In the genomic region with DNA sequence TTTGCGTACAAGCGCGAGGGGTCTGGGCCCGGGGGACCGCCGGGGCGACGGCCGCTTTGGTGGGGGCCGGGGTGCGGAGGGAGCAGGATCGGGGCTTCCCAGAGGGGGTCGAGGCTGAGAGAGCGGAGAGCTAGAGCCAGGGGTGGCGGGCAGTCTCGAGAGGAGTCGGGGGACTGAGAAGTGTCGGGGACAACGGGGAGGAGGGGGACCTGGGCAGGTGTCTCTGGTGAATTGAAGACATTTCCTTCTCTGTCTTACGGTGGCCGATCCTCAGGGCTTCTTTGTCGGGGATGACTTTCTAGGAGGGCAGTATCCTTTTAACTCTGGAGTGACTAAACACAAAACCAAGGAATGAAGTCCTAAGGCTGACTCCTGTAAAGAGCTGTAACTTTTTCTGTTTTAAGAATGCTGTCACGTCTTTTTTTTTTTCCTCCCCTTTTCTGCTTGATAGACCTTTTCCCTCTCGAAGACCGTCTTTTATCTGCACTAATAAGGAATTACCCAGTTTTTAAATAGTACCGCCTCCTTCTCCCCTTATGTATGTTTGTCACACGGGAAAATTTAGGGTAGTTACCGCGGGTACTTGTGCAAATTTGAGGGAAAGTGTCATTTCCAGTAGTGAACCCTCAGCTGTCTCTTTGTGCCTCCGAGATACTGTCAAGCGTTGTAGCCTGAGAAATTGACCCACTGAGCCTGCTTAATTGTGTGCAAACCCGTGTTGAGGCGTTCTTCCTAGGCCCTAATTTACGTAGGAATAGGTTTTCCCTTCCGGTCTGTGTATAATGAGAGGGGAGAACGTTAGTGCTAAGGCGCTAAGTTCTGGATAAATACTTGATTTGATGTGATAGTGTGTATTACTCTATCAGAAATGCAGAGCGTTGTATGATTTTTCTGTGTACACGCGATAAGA, we compare ENCODE assay signal across 8 cellular contexts. TPM values are rescaled to one million over a fixed set of nuclear protein-coding genes. Genes with fewer than 3 reads are reported as not detected.
A peak's percentile ranks its signal among the peaks of the same experiment; 100 is the strongest.
DNase-seq lines count a peak whose midpoint lies in the region; ATAC-seq, FAIRE-seq and TF ChIP-seq lines count a peak whose summit lies in the region.

No MANE protein-coding gene starts in this region.

- no peaks in the 10 kb centered on the region for H3K27me3 ChIP-seq in H9 (ENCODE audit: insufficient read depth, low read length)

- H3K23ac ChIP-seq in H9 (ENCODE audit: insufficient read length, low read depth, low read length), result no peak overlapping the region

- no peak overlapping the region for H2BK15ac ChIP-seq in H9 (ENCODE audit: low read depth, low read length)

- H2AK5ac ChIP-seq in H9 (ENCODE audit: insufficient read length, low read length), result no peak overlapping the region

- peaks cover 15% of the 10 kb centered on the region for H3K23me2 ChIP-seq in H9 (ENCODE audit: insufficient read length, low read depth, low read length, poor library complexity, severe bottlenecking)

- H3K4me1 ChIP-seq in H9 (ENCODE audit: insufficient read depth, low read length), result peaks cover 1% of the 10 kb centered on the region; the same call in 1 of the 2 replicates

- no peaks in the 10 kb centered on the region for H3K27me3 Mint-ChIP-seq in activated CD4-positive, alpha-beta memory T cell treated with anti-CD3 and anti-CD28 coated beads for 36 hours
- no peaks in the 10 kb centered on the region for H3K27me3 Mint-ChIP-seq in activated CD4-positive, alpha-beta memory T cell treated with anti-CD3 and anti-CD28 coated beads, Interleukin-2, amount 10 ng/mL, durations not matched to agents 7 days and 5 days
- H3K27me3 Mint-ChIP-seq in H9 (ENCODE audit: low read depth), result no peaks in the 10 kb centered on the region
- no peaks in the 10 kb centered on the region for H3K27me3 Mint-ChIP-seq in central memory CD8-positive, alpha-beta T cell
- H3K27me3 Mint-ChIP-seq in stimulated activated naive CD8-positive, alpha-beta T cell treated with anti-CD3 and anti-CD28 coated beads, Interleukin-15, amount 100 ng/mL, for 72 hours, result no peaks in the 10 kb centered on the region

- no peak overlapping the region for H2AFZ ChIP-seq in H9 (ENCODE audit: low read length)

- H3K4me3 Mint-ChIP-seq in activated CD4-positive, alpha-beta memory T cell treated with anti-CD3 and anti-CD28 coated beads for 36 hours, result no peak overlapping the region
- no peak overlapping the region for H3K4me3 Mint-ChIP-seq in activated CD4-positive, alpha-beta memory T cell treated with anti-CD3 and anti-CD28 coated beads, Interleukin-2, amount 10 ng/mL, durations not matched to agents 7 days and 5 days
- H3K4me3 Mint-ChIP-seq in H9, result no peak overlapping the region
- no peak overlapping the region for H3K4me3 Mint-ChIP-seq in central memory CD8-positive, alpha-beta T cell
- no peak overlapping the region for H3K4me3 Mint-ChIP-seq in stimulated activated naive CD8-positive, alpha-beta T cell treated with anti-CD3 and anti-CD28 coated beads, Interleukin-15, amount 100 ng/mL, for 72 hours

- H3K4me2 ChIP-seq in H9 (ENCODE audit: insufficient read depth, insufficient read length, low read length), result peak overlapping the region; percentile 100

- H4K5ac ChIP-seq in H9 (ENCODE audit: insufficient read length, low read depth, low read length), result no peak overlapping the region

- WGBS in H9 (ENCODE audit: extremely low coverage, insufficient read length, low lambda C conversion rate), result no CpG with 5 or more reads among the region's 40 CpGs

- no peak overlapping the region for H2BK12ac ChIP-seq in H9 (ENCODE audit: insufficient read length, low read depth, low read length)

- H2BK120ac ChIP-seq in H9 (ENCODE audit: low read depth, low read length, poor library complexity, severe bottlenecking), result no peak overlapping the region

- H4K8ac ChIP-seq in H9 (replicated peaks; ENCODE audit: insufficient read length, low read depth, low read length), result no peak overlapping the region

- H2BK5ac ChIP-seq in H9 (ENCODE audit: insufficient read length, low read length), result no peak overlapping the region

- no peak for TF ChIP-seq CTCF in H9 (conservative IDR thresholded peaks at IDR 0.05)

- no peaks in the 10 kb centered on the region for H3K9me3 Mint-ChIP-seq in activated CD4-positive, alpha-beta memory T cell treated with anti-CD3 and anti-CD28 coated beads for 36 hours
- H3K9me3 Mint-ChIP-seq in activated CD4-positive, alpha-beta memory T cell treated with anti-CD3 and anti-CD28 coated beads, Interleukin-2, amount 10 ng/mL, durations not matched to agents 7 days and 5 days, result no peaks in the 10 kb centered on the region
- no peaks in the 10 kb centered on the region for H3K9me3 Mint-ChIP-seq in H9
- no peaks in the 10 kb centered on the region for H3K9me3 Mint-ChIP-seq in central memory CD8-positive, alpha-beta T cell
- H3K9me3 Mint-ChIP-seq in stimulated activated naive CD8-positive, alpha-beta T cell treated with anti-CD3 and anti-CD28 coated beads, Interleukin-15, amount 100 ng/mL, for 72 hours, result no peaks in the 10 kb centered on the region

- H3K4ac ChIP-seq in H9 (ENCODE audit: low read depth, low read length), result no peak overlapping the region

- peak overlapping the region; percentile 89; the same call in 1 of the 2 replicates for H3K14ac ChIP-seq in H9 (ENCODE audit: insufficient read depth, low read length)

- H3K79me1 ChIP-seq in H9 (ENCODE audit: insufficient read depth, low read depth, low read length, poor library complexity, severe bottlenecking), result peaks cover 4% of the 10 kb centered on the region

- no peak overlapping the region for H3K56ac ChIP-seq in H9 (ENCODE audit: insufficient read length, low read depth, low read length)

- POLR2A ChIA-PET in activated CD4-positive, alpha-beta memory T cell treated with anti-CD3 and anti-CD28 coated beads for 36 hours (lab: Charles Lee), result interaction anchor here (0.6 to 2.1 kb wide), 10 partner anchors 15 to 182 kb away, joined by 3 to 21 read pairs (median 5); a partner anchor contains a TSS
- POLR2A ChIA-PET in activated CD4-positive, alpha-beta memory T cell treated with anti-CD3 and anti-CD28 coated beads, Interleukin-2, amount 10 ng/mL, durations not matched to agents 7 days and 5 days (lab: Charles Lee), result interaction anchor here (0.7 to 5.0 kb wide), 15 partner anchors 16 to 183 kb away, joined by 3 to 72 read pairs (median 5); a partner anchor contains a TSS

- DNase-seq in activated CD4-positive, alpha-beta memory T cell treated with anti-CD3 and anti-CD28 coated beads for 36 hours, result peak; percentile 43
- DNase-seq in activated CD4-positive, alpha-beta memory T cell treated with anti-CD3 and anti-CD28 coated beads, Interleukin-2, amount 10 ng/mL, durations not matched to agents 7 days and 5 days, result no peak
- DNase-seq in H9, result no peak
- peak; percentile 2 for DNase-seq in NCI-H2196 treated with DMSO at 0.1 percent for 48 hours (lab: John Stamatoyannopoulos, UW; ENCODE audit: unreplicated experiment)
- no peak for DNase-seq in central memory CD8-positive, alpha-beta T cell (ENCODE audit: low spot score in 2 of 2)
- DNase-seq in left colon, result peak in 1 of 2 donors; percentile 40
- peak in 1 of 2 donors; percentile 36 for DNase-seq in stimulated activated naive CD8-positive, alpha-beta T cell treated with anti-CD3 and anti-CD28 coated beads, Interleukin-15, amount 100 ng/mL, for 72 hours
- DNase-seq in RCC 7860 (ENCODE audit: low spot score), result no peak

- intact Hi-C loops in activated CD4-positive, alpha-beta memory T cell treated with anti-CD3 and anti-CD28 coated beads for 36 hours (cut with micrococcal nuclease), result loop anchor here (1.0 to 5.0 kb wide), 7 partner anchors 35 to 226 kb away; a partner anchor contains a TSS
- intact Hi-C loops in left colon (cut with DNase I, micrococcal nuclease), result loop anchor here in 1 of 2 donors (10.0 kb wide), 1 partner anchor 73 kb away; no protein-coding TSS in a partner anchor

- H3K27ac ChIP-seq in H9 (ENCODE audit: insufficient read length, low read depth, low read length), result peak overlapping the region; percentile 74

- no peaks in the 10 kb centered on the region for H3K9me3 ChIP-seq in H9 (ENCODE audit: control insufficient read depth, low read depth, low read length)

- no peaks in the 10 kb centered on the region for H4K20me1 ChIP-seq in H9 (ENCODE audit: control insufficient read depth, insufficient read depth, insufficient read length)

- peaks cover 13% of the 10 kb centered on the region for H3K4me1 Mint-ChIP-seq in activated CD4-positive, alpha-beta memory T cell treated with anti-CD3 and anti-CD28 coated beads for 36 hours (ENCODE audit: low read depth)
- H3K4me1 Mint-ChIP-seq in activated CD4-positive, alpha-beta memory T cell treated with anti-CD3 and anti-CD28 coated beads, Interleukin-2, amount 10 ng/mL, durations not matched to agents 7 days and 5 days, result peaks cover 17% of the 10 kb centered on the region
- H3K4me1 Mint-ChIP-seq in H9, result peaks cover 13 to 17% of the 10 kb centered on the region in 2 experiments
- peaks cover 20% of the 10 kb centered on the region for H3K4me1 Mint-ChIP-seq in central memory CD8-positive, alpha-beta T cell
- H3K4me1 Mint-ChIP-seq in stimulated activated naive CD8-positive, alpha-beta T cell treated with anti-CD3 and anti-CD28 coated beads, Interleukin-15, amount 100 ng/mL, for 72 hours, result peaks cover 26% of the 10 kb centered on the region

- no peak overlapping the region for H4K91ac ChIP-seq in H9 (ENCODE audit: insufficient read length, low read depth, low read length)

- H3K79me2 ChIP-seq in H9 (ENCODE audit: insufficient read depth, low read length), result peaks cover 9% of the 10 kb centered on the region; the same call in 1 of the 2 replicates

- peak overlapping the region; percentile 89 for H3K18ac ChIP-seq in H9 (ENCODE audit: insufficient read length, low read depth, low read length)

- H3K9ac ChIP-seq in H9 (ENCODE audit: extremely low read depth, insufficient read length, low read length), result peak overlapping the region; percentile 86

- H3T11ph ChIP-seq in H9 (ENCODE audit: low read length), result no peak overlapping the region

- ATAC-seq in central memory CD8-positive, alpha-beta T cell (replicated peaks; ENCODE audit: extremely low read depth, poor library complexity, severe bottlenecking), result peak; percentile 13
- peak; percentile 19 for ATAC-seq in left colon
- peak; percentile 52 for ATAC-seq in stimulated activated naive CD8-positive, alpha-beta T cell treated with anti-CD3 and anti-CD28 coated beads, Interleukin-15, amount 100 ng/mL, for 72 hours

- no peaks in the 10 kb centered on the region for H3K36me3 Mint-ChIP-seq in activated CD4-positive, alpha-beta memory T cell treated with anti-CD3 and anti-CD28 coated beads for 36 hours
- H3K36me3 Mint-ChIP-seq in activated CD4-positive, alpha-beta memory T cell treated with anti-CD3 and anti-CD28 coated beads, Interleukin-2, amount 10 ng/mL, durations not matched to agents 7 days and 5 days (ENCODE audit: low read depth), result peaks cover 3% of the 10 kb centered on the region
- H3K36me3 Mint-ChIP-seq in H9 (ENCODE audit: insufficient read depth in 1 of 3, low read depth in 3 of 3), result peaks cover 2 to 12% (median 2%) of the 10 kb centered on the region in 3 experiments; a peak in 2 of 7 replicates
- peaks cover 2% of the 10 kb centered on the region for H3K36me3 Mint-ChIP-seq in central memory CD8-positive, alpha-beta T cell (ENCODE audit: insufficient read depth)

- no peak overlapping the region for H3K27ac Mint-ChIP-seq in activated CD4-positive, alpha-beta memory T cell treated with anti-CD3 and anti-CD28 coated beads for 36 hours
- H3K27ac Mint-ChIP-seq in activated CD4-positive, alpha-beta memory T cell treated with anti-CD3 and anti-CD28 coated beads, Interleukin-2, amount 10 ng/mL, durations not matched to agents 7 days and 5 days, result no peak overlapping the region
- peak overlapping the region in 1 of 3 experiments; percentile 85; a peak in 3 of 7 replicates for H3K27ac Mint-ChIP-seq in H9
- no peak overlapping the region for H3K27ac Mint-ChIP-seq in central memory CD8-positive, alpha-beta T cell (ENCODE audit: low read depth)
- H3K27ac Mint-ChIP-seq in stimulated activated naive CD8-positive, alpha-beta T cell treated with anti-CD3 and anti-CD28 coated beads, Interleukin-15, amount 100 ng/mL, for 72 hours, result no peak overlapping the region

- FAIRE-seq in RCC 7860 (lab: Jason Lieb, UNC), result no peak

- no peak overlapping the region for H2BK20ac ChIP-seq in H9 (ENCODE audit: low read depth, low read length, poor library complexity, severe bottlenecking)

- CTCF ChIA-PET in activated CD4-positive, alpha-beta memory T cell treated with anti-CD3 and anti-CD28 coated beads for 36 hours (lab: Charles Lee), result interaction anchor here (1.0 to 2.8 kb wide), 6 partner anchors 48 to 233 kb away, joined by 3 to 12 read pairs (median 6); a partner anchor contains a TSS
- CTCF ChIA-PET in activated CD4-positive, alpha-beta memory T cell treated with anti-CD3 and anti-CD28 coated beads, Interleukin-2, amount 10 ng/mL, durations not matched to agents 7 days and 5 days (lab: Charles Lee), result interaction anchor here (1.0 to 2.9 kb wide), 8 partner anchors 44 to 234 kb away, joined by 4 to 8 read pairs (median 5); a partner anchor contains a TSS

RNA-seq across cellular contexts. Expression of a gene that starts 0.9 kb away (rescaled TPM):
- total RNA-seq in activated CD4-positive, alpha-beta memory T cell treated with anti-CD3 and anti-CD28 coated beads for 36 hours, result 10 to 100 TPM; 17.8 to 20.2 TPM
- 10 to 100 TPM; 47.1 to 52.2 TPM for total RNA-seq in activated CD4-positive, alpha-beta memory T cell treated with anti-CD3 and anti-CD28 coated beads, Interleukin-2, amount 10 ng/mL, durations not matched to agents 7 days and 5 days
- total RNA-seq in H9 (2021) (22.6 and 26.6 TPM in 2 replicates), left colon (10 to 100 TPM; 59.6 to 67.0 TPM)

Comparison
In these comparisons a context has a peak if more than half of its experiments do, and no peak if none do; other contexts are left out.
1. DNase-seq: peak in activated CD4-positive, alpha-beta memory T cell treated with anti-CD3 and anti-CD28 coated beads for 36 hours (single experiment) and NCI-H2196 treated with DMSO at 0.1 percent for 48 hours (single experiment); none in activated CD4-positive, alpha-beta memory T cell treated with anti-CD3 and anti-CD28 coated beads, Interleukin-2, amount 10 ng/mL, durations not matched to agents 7 days and 5 days (single experiment), H9 (single experiment), central memory CD8-positive, alpha-beta T cell (0 of 2) and RCC 7860 (single experiment).
2. Peak in every context shown above with its lines, with median percentiles within 50 percentile points of each other: ATAC-seq.